Comparison of ENCODE assay signal across 20 cellular contexts in the genomic region with DNA sequence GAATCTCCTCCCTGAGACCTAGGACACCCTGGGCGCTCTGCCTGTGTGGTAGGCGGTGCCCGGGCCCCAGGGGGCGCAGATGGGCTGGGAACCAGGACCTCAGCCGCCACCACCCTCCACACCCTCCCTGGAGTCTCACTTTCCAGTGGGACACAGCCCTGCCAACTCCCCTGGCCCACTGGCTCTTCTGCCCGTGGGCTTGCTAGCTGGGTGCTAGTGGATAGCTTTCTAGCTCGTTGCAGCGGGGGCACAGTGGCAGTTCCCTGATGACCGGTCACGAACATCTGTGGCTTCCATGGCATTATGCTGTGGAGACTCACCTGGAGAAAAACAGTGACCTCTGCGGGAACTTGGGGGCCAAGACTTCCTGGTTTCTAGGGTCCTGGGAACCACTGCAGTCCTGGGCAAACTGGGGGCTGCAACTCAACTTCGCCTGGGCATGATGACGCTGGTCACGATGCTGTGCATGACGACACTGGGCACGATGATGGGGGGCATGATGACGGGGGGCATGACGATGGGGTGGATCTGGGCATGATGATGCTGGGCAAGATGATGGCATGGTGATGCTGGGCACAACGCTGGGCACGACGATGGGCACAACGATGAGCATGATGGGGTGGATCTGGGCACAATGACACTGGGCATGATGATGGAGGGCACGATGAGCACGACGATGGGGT. TPM values are rescaled to one million over a fixed set of nuclear protein-coding genes. Genes with fewer than 3 reads are reported as not detected.
A peak's percentile ranks its signal among the peaks of the same experiment; 100 is the strongest.
DNase-seq lines count a peak whose midpoint lies in the region; ATAC-seq and TF ChIP-seq lines count a peak whose summit lies in the region.
"Had no signal": no experiment of that assay in that cellular context is flagged by ENCODE, and none has a peak within 500 bp of the region (broad histone marks: within the 10 kb centered on the region; RNA-seq: fewer than 3 reads in every experiment).

No MANE protein-coding gene starts in this region.

- no peaks in the 10 kb centered on the region for H3K27me3 Mint-ChIP-seq in WTC11 (ENCODE audit: low read depth)

- ATAC-seq in WTC11 (0 out of 2 replicates have a peak, but pooled peaks have one; percentile 30), left lobe of liver (no peak), HG03469 (IDR thresholded peaks at IDR 0.05; ENCODE audit: unreplicated experiment) (no peak), HG02678 (IDR thresholded peaks at IDR 0.05; ENCODE audit: unreplicated experiment) (no peak), GM19395 (IDR thresholded peaks at IDR 0.05; ENCODE audit: unreplicated experiment) (no peak)
- ATAC-seq: CD8-positive, alpha-beta T cell had no signal

- no peaks in the 10 kb centered on the region for H3K36me3 Mint-ChIP-seq in WTC11
- H3K36me3 Mint-ChIP-seq: CD8-positive, alpha-beta T cell had no signal

- DNase-seq in NCI-H1436 (lab: John Stamatoyannopoulos, UW): peak; percentile 68
- no peak for DNase-seq in NCI-H1436 treated with DMSO at 0.1 percent for 48 hours (lab: John Stamatoyannopoulos, UW)
- no peak for DNase-seq in WTC11 (ENCODE audit: low spot score)
- peak; percentile 44 for DNase-seq in left lobe of liver (ENCODE audit: low spot score)
- DNase-seq: activated CD4-positive, alpha-beta T cell treated with anti-CD3 and anti-CD28 coated beads, Interleukin-2, amount 50 U/mL, for 1 hour; MG63; SHP77; substantia nigra; T1000 had no signal

- CTCF ChIA-PET in WTC11 (lab: Charles Lee): no interaction called here

- POLR2A ChIA-PET in WTC11 (lab: Charles Lee): no interaction called here

- no peak for TF ChIP-seq CTCF in WTC11 (IDR thresholded peaks at IDR 0.05)

- peak overlapping the region; percentile 39 for H3K27ac ChIP-seq in temporal lobe (ENCODE audit: low read depth, low read length)
- H3K27ac ChIP-seq: 22Rv1 had no signal

- no peak overlapping the region for H3K4me3 Mint-ChIP-seq in WTC11
- H3K4me3 Mint-ChIP-seq: CD8-positive, alpha-beta T cell had no signal

- H3K27ac Mint-ChIP-seq in WTC11: no peak overlapping the region
- H3K27ac Mint-ChIP-seq: activated T-helper 2 cell treated with anti-CD3 and anti-CD28 coated beads, Interferon-gamma antibody, Interleukin-2, Interleukin-4, amounts not matched to agents 10 μg/mL and 5 μg/mL and 100 μg/mL, durations not matched to agents 14 hours and 24 hours and 36 hours; CD8-positive, alpha-beta T cell had no signal

- H3K9me3 Mint-ChIP-seq in WTC11: peaks cover 20% of the 10 kb centered on the region
- H3K9me3 Mint-ChIP-seq: activated T-helper 2 cell treated with anti-CD3 and anti-CD28 coated beads, Interferon-gamma antibody, Interleukin-2, Interleukin-4, amounts not matched to agents 10 μg/mL and 5 μg/mL and 100 μg/mL, durations not matched to agents 14 hours and 24 hours and 36 hours; CD8-positive, alpha-beta T cell had no signal

- peaks cover 8% of the 10 kb centered on the region for H3K4me1 Mint-ChIP-seq in WTC11

TF ChIP-seq in WTC11, 78 proteins besides CTCF, POLR2A, EP300 and RAD21:
- TF ChIP-seq ZNF671 (CRISPR knock-in tag; IDR thresholded peaks at IDR 0.05): no peak

RNA-seq across cellular contexts. Expression of a gene that starts 31.0 kb away (rescaled TPM):
- total RNA-seq in WTC11 (2021) (not detected in 3 replicates), left lobe of liver (0.20 TPM), temporal lobe (not detected)
- total RNA-seq: activated T-helper 2 cell treated with anti-CD3 and anti-CD28 coated beads, Interferon-gamma antibody, Interleukin-2, Interleukin-4, amounts not matched to agents 10 μg/mL and 5 μg/mL and 100 μg/mL, durations not matched to agents 14 hours and 24 hours and 36 hours; astrocyte; CD8-positive, alpha-beta T cell; dermis microvascular lymphatic vessel endothelial cell; HT1080; omental fat pad had no signal

RNA-seq across cellular contexts. Expression of a gene that starts 32.0 kb away (rescaled TPM):
- total RNA-seq in WTC11 (2021): 0.69 to 1.3 TPM (median 0.87 TPM) in 3 replicates
- total RNA-seq in left lobe of liver: 40.1 TPM
- total RNA-seq in temporal lobe: 0.25 TPM
- total RNA-seq: activated T-helper 2 cell treated with anti-CD3 and anti-CD28 coated beads, Interferon-gamma antibody, Interleukin-2, Interleukin-4, amounts not matched to agents 10 μg/mL and 5 μg/mL and 100 μg/mL, durations not matched to agents 14 hours and 24 hours and 36 hours; astrocyte; CD8-positive, alpha-beta T cell had no signal

RNA-seq across cellular contexts. Expression of a gene that starts 51.9 kb away (rescaled TPM):
- total RNA-seq in WTC11 (2021) (1,629 to 1,800 TPM (median 1,725 TPM) in 3 replicates), left lobe of liver (388 TPM), temporal lobe (602 TPM)

Comparison
In these comparisons a context has a peak if more than half of its experiments do, and no peak if none do; other contexts are left out.
1. DNase-seq: peak in NCI-H1436 (single experiment) and left lobe of liver (single experiment); none in NCI-H1436 treated with DMSO at 0.1 percent for 48 hours (single experiment) and WTC11 (single experiment).
2. RNA of a gene that starts 32.0 kb away (total RNA-seq): 40.1 TPM in left lobe of liver (single experiment); 0.69 to 1.3 TPM in WTC11 and 0.25 TPM in temporal lobe (single experiment); every median in the first group is over 10 times any median in the second.